ENCODE assay signal across 8 cellular contexts in genomic region chr19:35718345-35719041, GRCh38. TPM values are rescaled to one million over a fixed set of nuclear protein-coding genes. Genes with fewer than 3 reads are reported as not detected.
DNase-seq lines count a peak whose midpoint lies in the region; ATAC-seq and TF ChIP-seq lines count a peak whose summit lies in the region.

No MANE protein-coding gene starts in this region.

- TF ChIP-seq CTCF in HCT116 (IDR thresholded peaks at IDR 0.05 in 2 of 3, conservative IDR thresholded peaks at IDR 0.05 in 1 of 3; ENCODE audit: borderline replicate concordance in 1 of 3, insufficient read depth in 1 of 3, low read depth in 2 of 3, low read length in 2 of 3): no peak
- TF ChIP-seq CTCF in MCF 10A (IDR thresholded peaks at IDR 0.05; ENCODE audit: unreplicated experiment): no peak

- H3K9ac ChIP-seq in HCT116 (ENCODE audit: low read length): peak overlapping the region; percentile 85

- CTCF ChIA-PET in CD4-positive, alpha-beta memory T cell (lab: Charles Lee; ENCODE audit: partially characterized antibody): interaction anchor here (0.7 to 1.9 kb wide), 4 partner anchors 18 to 26 kb away, joined by 3 to 6 read pairs (median 4); no protein-coding TSS in a partner anchor
- CTCF ChIA-PET in HCT116 (lab: Charles Lee): interaction anchor here (1.3 kb wide), 1 partner anchor 213 kb away, joined by 4 read pairs; no protein-coding TSS in a partner anchor
- CTCF ChIA-PET in MCF 10A (lab: Yijun Ruan, JAX): interaction anchor here (0.9 to 1.3 kb wide), 3 partner anchors 24 to 26 kb away, joined by 3 to 7 read pairs (median 5); partner anchors contain the start of genes PSENEN and U2AF1L4

- H3K4me3 Mint-ChIP-seq in CD4-positive, alpha-beta memory T cell: peak overlapping the region; percentile 90 to 97 (median 92)
- H3K4me3 Mint-ChIP-seq in MCF 10A (ENCODE audit: unreplicated experiment): peak overlapping the region; percentile 80

- H3K36me3 ChIP-seq in CD4-positive, alpha-beta memory T cell (ENCODE audit: insufficient read depth, low read length): peaks cover 26% of the 10 kb centered on the region
- H3K36me3 ChIP-seq in HCT116 (ENCODE audit: control insufficient read depth in 1 of 2, insufficient read depth in 2 of 2, low read length in 2 of 2): peaks cover 20 to 31% of the 10 kb centered on the region in 2 experiments; a peak in 3 of 4 replicates

- RAD21 ChIA-PET in HCT116 (lab: Charles Lee; ENCODE audit: low non-redundant PET in 1 of 2, low total read pairs in 2 of 2, uncharacterized antibody in 2 of 2, unreplicated experiment in 2 of 2): no interaction called here

- H3K9me3 Mint-ChIP-seq in CD4-positive, alpha-beta memory T cell: peaks cover 0 to 1% (median 0%) of the 10 kb centered on the region in 8 donors
- no peaks in the 10 kb centered on the region for H3K9me3 Mint-ChIP-seq in MCF 10A (ENCODE audit: unreplicated experiment)

- H3K36me3 Mint-ChIP-seq in CD4-positive, alpha-beta memory T cell: peaks cover 8 to 27% of the 10 kb centered on the region in 2 donors
- H3K36me3 Mint-ChIP-seq in MCF 10A (ENCODE audit: insufficient read depth, unreplicated experiment): peaks cover 36% of the 10 kb centered on the region

- POLR2A ChIA-PET in CD4-positive, alpha-beta memory T cell (lab: Charles Lee; ENCODE audit: partially characterized antibody): interaction anchor here (0.7 to 4.4 kb wide), 10 partner anchors 9 to 182 kb away, joined by 3 to 51 read pairs (median 14); partner anchors contain the start of genes IGFLR1, LIN37, NFKBID and PSENEN
- POLR2A ChIA-PET in HCT116 (lab: Charles Lee) (interaction anchor here (0.8 kb wide), 1 partner anchor 22 kb away, joined by 3 read pairs; no protein-coding TSS in a partner anchor), MCF 10A (lab: Yijun Ruan, JAX) (interaction anchor here (0.5 to 1.8 kb wide), 10 partner anchors 12 to 1132 kb away, joined by 3 to 9 read pairs (median 4); partner anchors contain the start of genes COX6B1, LIN37, PSENEN and U2AF1L4)

- peak overlapping the region; percentile 65 for H3K27ac ChIP-seq in CD4-positive, alpha-beta memory T cell (ENCODE audit: low read depth, low read length)
- H3K27ac ChIP-seq in HCT116 (ENCODE audit: low read depth, low read length) (peak overlapping the region; percentile 85), layer of hippocampus (ENCODE audit: low read depth, low read length) (peak overlapping the region; percentile 71)

- peaks cover 40% of the 10 kb centered on the region for H3K79me2 ChIP-seq in HCT116 (ENCODE audit: insufficient read depth, low read length)

- peak overlapping the region; percentile 17 to 78 for H3K4me3 ChIP-seq in CD4-positive, alpha-beta memory T cell (ENCODE audit: low read length in 2 of 2)
- peak overlapping the region; percentile 86 to 89 for H3K4me3 ChIP-seq in HCT116 (replicated peaks in 1 of 2; ENCODE audit: low read depth in 1 of 2, low read length in 2 of 2)

- H4K20me1 ChIP-seq in HCT116 (ENCODE audit: insufficient read depth): no peaks in the 10 kb centered on the region

- H3K27me3 Mint-ChIP-seq in CD4-positive, alpha-beta memory T cell: no peaks in the 10 kb centered on the region
- H3K27me3 Mint-ChIP-seq in MCF 10A (ENCODE audit: insufficient read depth, unreplicated experiment): no peaks in the 10 kb centered on the region

- peaks cover 45% of the 10 kb centered on the region for H3K4me1 ChIP-seq in CD4-positive, alpha-beta memory T cell (ENCODE audit: insufficient read depth, low read length)
- H3K4me1 ChIP-seq in HCT116 (ENCODE audit: control insufficient read depth in 1 of 2, insufficient read depth in 2 of 2, low read length in 2 of 2): peaks cover 16 to 31% of the 10 kb centered on the region in 2 experiments

- peak; percentile 37 to 59 (median 47) for DNase-seq in CD4-positive, alpha-beta memory T cell
- no peak for DNase-seq in HCT116 (ENCODE audit: low read depth, low spot score)
- DNase-seq in T-helper 2 cell: peak in 4 of 5 experiments; percentile 19 to 68 (median 39)
- peak; percentile 24 for DNase-seq in MCF 10A (ENCODE audit: unreplicated experiment)
- DNase-seq in stimulated activated CD8-positive, alpha-beta memory T cell treated with anti-CD3 and anti-CD28 coated beads, Interleukin-15, amount 100 ng/mL, for 48 hours (ENCODE audit: low read depth in 2 of 2): peak; percentile 49 to 59
- no peak for DNase-seq in NCI-H2107 treated with DMSO at 0.1 percent for 48 hours (lab: John Stamatoyannopoulos, UW; ENCODE audit: unreplicated experiment)

- H3K4me1 Mint-ChIP-seq in CD4-positive, alpha-beta memory T cell: peaks cover 32 to 63% (median 43%) of the 10 kb centered on the region in 4 donors
- peaks cover 20% of the 10 kb centered on the region for H3K4me1 Mint-ChIP-seq in MCF 10A (ENCODE audit: insufficient read depth, unreplicated experiment)

- no peak overlapping the region for H2AFZ ChIP-seq in HCT116 (ENCODE audit: low read depth, low read length, poor library complexity, severe bottlenecking)

- TF ChIP-seq POLR2A in HCT116 (IDR thresholded peaks at IDR 0.05; ENCODE audit: borderline replicate concordance, extremely low read depth, insufficient read depth, insufficient read length): no peak

- no peaks in the 10 kb centered on the region for H3K9me2 ChIP-seq in HCT116 (ENCODE audit: insufficient read depth)

- no peaks in the 10 kb centered on the region for H3K9me3 ChIP-seq in CD4-positive, alpha-beta memory T cell (ENCODE audit: control insufficient read depth in 1 of 2, low read length in 2 of 2)
- no peaks in the 10 kb centered on the region for H3K9me3 ChIP-seq in HCT116 (ENCODE audit: control insufficient read depth in 1 of 2, insufficient read depth in 1 of 2, low read depth in 1 of 2, low read length in 2 of 2)

- no peaks in the 10 kb centered on the region for H3K27me3 ChIP-seq in CD4-positive, alpha-beta memory T cell (ENCODE audit: insufficient read depth, low read length)
- no peaks in the 10 kb centered on the region for H3K27me3 ChIP-seq in HCT116 (ENCODE audit: insufficient read depth, low read length)
- H3K27me3 ChIP-seq in layer of hippocampus (ENCODE audit: control insufficient read depth, insufficient read depth, low read length): no peaks in the 10 kb centered on the region

- intact Hi-C loops in CD4-positive, alpha-beta memory T cell (cut with micrococcal nuclease): no loop called here
- intact Hi-C loops in HCT116 (cut with micrococcal nuclease): loop anchor here (10.0 kb wide), 1 partner anchor 364 kb away; the partner anchor contains the start of gene FFAR3
- intact Hi-C loops in MCF 10A (cut with micrococcal nuclease): no loop called here

- H3K27ac Mint-ChIP-seq in CD4-positive, alpha-beta memory T cell: peak overlapping the region; percentile 78 to 96 (median 92)
- peak overlapping the region; percentile 82 for H3K27ac Mint-ChIP-seq in MCF 10A (ENCODE audit: low read depth, unreplicated experiment)

- no peak for ATAC-seq in HCT116
- ATAC-seq in HG03457 (IDR thresholded peaks at IDR 0.05; ENCODE audit: unreplicated experiment): no peak

- BruUV-seq in HCT116 (replicated peaks; lab: Mats Ljungman, UMichigan) (TSS peak; percentile 45), MCF 10A (replicated peaks; lab: Mats Ljungman, UMichigan) (TSS peak; percentile 27)

- TF ChIP-seq RAD21 in HCT116 (IDR thresholded peaks at IDR 0.05; ENCODE audit: low read depth): no peak

- peak overlapping the region; percentile 86 for H3K4me2 ChIP-seq in HCT116 (ENCODE audit: low read length)

TF ChIP-seq in HCT116, 20 proteins besides CTCF, POLR2A, EP300 and RAD21:
- peak; percentile 76; the same call in 1 of the 2 replicates for TF ChIP-seq ZFX (IDR thresholded peaks at IDR 0.05)
- no peak for TF ChIP-seq ELF1 (IDR thresholded peaks at IDR 0.05; ENCODE audit: borderline replicate concordance, low read depth)

RNA-seq across cellular contexts. Expression of gene KMT2B, which starts 0.7 kb away (rescaled TPM):
- 10 to 100 TPM; 83.4 to 84.3 TPM for total RNA-seq in CD4-positive, alpha-beta memory T cell
- 1 to 10 TPM in 1 of 2 donors, not detected in 1; 2.8 TPM for polyA plus RNA-seq in CD4-positive, alpha-beta memory T cell
- total RNA-seq in HCT116 (2021; ENCODE audit: unreplicated experiment) (29.9 TPM), MCF 10A (2022) (36.0 TPM in 2 replicates)
- 33.4 and 34.0 TPM in 2 replicates for polyA plus RNA-seq in HCT116 (2012)

RNA-seq across cellular contexts. Expression of gene ZBTB32, which starts 14.1 kb away (rescaled TPM):
- under 1 TPM; 0.49 to 0.50 TPM for total RNA-seq in CD4-positive, alpha-beta memory T cell
- under 1 TPM in 1 of 2 donors, not detected in 1; 0.45 TPM for polyA plus RNA-seq in CD4-positive, alpha-beta memory T cell
- total RNA-seq in HCT116 (2021; ENCODE audit: unreplicated experiment): not detected
- 0.18 and 0.57 TPM in 2 replicates for polyA plus RNA-seq in HCT116 (2012)
- not detected in 2 replicates for total RNA-seq in MCF 10A (2022)

RNA-seq across cellular contexts. Expression of gene IGFLR1, which starts 23.8 kb away (rescaled TPM):
- 100 to 1,000 TPM; 119 to 124 TPM for total RNA-seq in CD4-positive, alpha-beta memory T cell
- 10 to 100 TPM; 93.9 to 99.5 TPM for polyA plus RNA-seq in CD4-positive, alpha-beta memory T cell
- total RNA-seq in HCT116 (2021; ENCODE audit: unreplicated experiment): 8.3 TPM
- polyA plus RNA-seq in HCT116 (2012): 4.7 and 5.8 TPM in 2 replicates
- total RNA-seq in MCF 10A (2022): 3.6 and 4.2 TPM in 2 replicates

RNA-seq across cellular contexts. Expression of gene U2AF1L4, which starts 26.7 kb away (rescaled TPM):
- total RNA-seq in CD4-positive, alpha-beta memory T cell: 10 to 100 TPM; 60.5 to 65.2 TPM
- 10 to 100 TPM; 48.7 to 50.9 TPM for polyA plus RNA-seq in CD4-positive, alpha-beta memory T cell
- total RNA-seq in HCT116 (2021; ENCODE audit: unreplicated experiment): 15.6 TPM
- polyA plus RNA-seq in HCT116 (2012): 23.1 and 23.5 TPM in 2 replicates
- total RNA-seq in MCF 10A (2022): 32.0 and 37.5 TPM in 2 replicates

RNA-seq across cellular contexts. Expression of gene PSENEN, which starts 27.0 kb away (rescaled TPM):
- total RNA-seq in CD4-positive, alpha-beta memory T cell: 10 to 100 TPM; 27.2 TPM
- 10 to 100 TPM; 84.6 to 89.9 TPM for polyA plus RNA-seq in CD4-positive, alpha-beta memory T cell
- total RNA-seq in HCT116 (2021; ENCODE audit: unreplicated experiment): 55.3 TPM
- 45.3 and 59.7 TPM in 2 replicates for polyA plus RNA-seq in HCT116 (2012)
- 65.0 and 86.9 TPM in 2 replicates for total RNA-seq in MCF 10A (2022)

Comparison
In these comparisons a context has a peak if more than half of its experiments do, and no peak if none do; other contexts are left out.
1. DNase-seq: peak in CD4-positive, alpha-beta memory T cell (5 of 5), T-helper 2 cell (4 of 5), MCF 10A (single experiment) and stimulated activated CD8-positive, alpha-beta memory T cell treated with anti-CD3 and anti-CD28 coated beads, Interleukin-15, amount 100 ng/mL, for 48 hours (2 of 2); none in HCT116 (single experiment) and NCI-H2107 treated with DMSO at 0.1 percent for 48 hours (single experiment).
2. RNA of gene IGFLR1, which starts 23.8 kb away (total RNA-seq): 119 to 124 TPM in CD4-positive, alpha-beta memory T cell; 8.3 TPM in HCT116 (single experiment) and 3.6 to 4.2 TPM in MCF 10A; every median in the first group is over 10 times any median in the second.
3. Peak in every context shown above with its lines, with median percentiles within 50 percentile points of each other: H3K27ac ChIP-seq.